13 cellular contexts compared by ENCODE assay signal in the genomic region with DNA sequence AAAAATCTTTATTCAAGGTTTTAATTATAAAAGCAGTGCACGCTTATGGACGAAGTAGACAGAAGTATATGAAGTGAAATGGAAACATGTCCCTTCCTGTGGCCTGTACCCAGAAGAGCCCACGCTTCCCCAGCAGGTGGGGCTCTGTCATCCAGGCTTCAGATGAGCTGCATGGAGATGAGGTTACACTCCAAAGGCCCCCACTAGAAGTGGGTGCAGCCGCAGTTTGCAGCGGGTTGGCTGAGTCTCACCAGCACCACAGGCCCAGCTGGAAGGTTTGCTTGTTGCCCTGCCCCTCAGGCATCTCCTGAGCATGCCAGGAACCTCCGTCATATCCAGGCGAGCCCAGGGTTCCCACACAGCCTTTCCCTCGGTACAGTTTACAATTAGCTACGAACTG. TPM values are rescaled to one million over a fixed set of nuclear protein-coding genes. Genes with fewer than 3 reads are reported as not detected.
DNase-seq lines count a peak whose midpoint lies in the region; ATAC-seq and TF ChIP-seq lines count a peak whose summit lies in the region.
"Had no signal": no experiment of that assay in that cellular context is flagged by ENCODE, and none has a peak within 500 bp of the region (broad histone marks: within the 10 kb centered on the region; RNA-seq: fewer than 3 reads in every experiment).

No MANE protein-coding gene starts in this region.

- intact Hi-C loops in natural killer cell (cut with micrococcal nuclease) = no loop called here

- H3K36me3 Mint-ChIP-seq in GM23338 (ENCODE audit: low read depth) = peaks cover 1% of the 10 kb centered on the region; the same call in 1 of the 3 replicates
- no peaks in the 10 kb centered on the region for H3K36me3 Mint-ChIP-seq in natural killer cell
- H3K36me3 Mint-ChIP-seq: IgD-negative memory B cell had no signal

- H3K36me3 ChIP-seq in GM23338 (ENCODE audit: insufficient read depth) = peaks cover under 1% of the 10 kb centered on the region; the same call in 1 of the 2 replicates

- H3K4me2 ChIP-seq in GM23338 = no peak overlapping the region

- H3K4me1 Mint-ChIP-seq in GM23338 (no peaks in the 10 kb centered on the region), natural killer cell (no peaks in the 10 kb centered on the region)
- H3K4me1 Mint-ChIP-seq: IgD-negative memory B cell had no signal

- no peak overlapping the region for H2AFZ ChIP-seq in GM23338

- H3K4me3 ChIP-seq in GM23338 = no peak overlapping the region

- H3K27me3 ChIP-seq in GM23338 (ENCODE audit: insufficient read depth) = no peaks in the 10 kb centered on the region

- TF ChIP-seq CTCF in GM23338 (conservative IDR thresholded peaks at IDR 0.05; ENCODE audit: low read depth in 2 of 2) (peak; percentile 23 to 43; a peak in 2 of 4 replicates), natural killer cell (IDR thresholded peaks at IDR 0.05) (no peak)

- no peaks in the 10 kb centered on the region for H3K79me2 ChIP-seq in GM23338 (replicated peaks; ENCODE audit: insufficient read depth)

- H4K20me1 ChIP-seq in GM23338 (replicated peaks; ENCODE audit: insufficient read depth) = no peaks in the 10 kb centered on the region

- peaks cover 2% of the 10 kb centered on the region for H3K27me3 Mint-ChIP-seq in GM23338 (ENCODE audit: insufficient read depth, low read depth, poor library complexity)
- peaks cover 8 to 9% of the 10 kb centered on the region in 2 donors for H3K27me3 Mint-ChIP-seq in natural killer cell (ENCODE audit: low read depth in 2 of 2)

- H3K9me2 ChIP-seq in GM23338 (ENCODE audit: insufficient read depth) = no peaks in the 10 kb centered on the region

- no peak overlapping the region for H3K27ac ChIP-seq in GM23338 (ENCODE audit: low read depth)

- H3K4me1 ChIP-seq in GM23338 (ENCODE audit: insufficient read depth) = no peaks in the 10 kb centered on the region

- H3K27ac Mint-ChIP-seq in GM23338 = no peak overlapping the region
- no peak overlapping the region for H3K27ac Mint-ChIP-seq in natural killer cell

- DNase-seq in Ammon's horn (ENCODE audit: low spot score) = peak; percentile 40
- peak; percentile 2 for DNase-seq in GM23338 (ENCODE audit: low spot score)
- peak; percentile 53 for DNase-seq in SK-N-DZ (ENCODE audit: low spot score)
- DNase-seq in left lobe of liver (ENCODE audit: low spot score) = no peak
- DNase-seq in NCI-H1436 treated with DMSO at 0.1 percent for 48 hours (lab: John Stamatoyannopoulos, UW) = no peak
- no peak for DNase-seq in natural killer cell
- no peak for DNase-seq in stimulated activated CD4-positive, alpha-beta T cell treated with anti-CD3 and anti-CD28 coated beads, Interleukin-1b, Interleukin-23, amount 100 ng/mL, for 48 hours
- no peak for DNase-seq in GM03348 (ENCODE audit: low spot score)
- DNase-seq: HCEC 1CT had no signal

- H3K4me3 Mint-ChIP-seq in GM23338 (no peak overlapping the region), natural killer cell (no peak overlapping the region)
- H3K4me3 Mint-ChIP-seq: IgD-negative memory B cell had no signal

- H3K9me3 Mint-ChIP-seq in GM23338 (peaks cover 52% of the 10 kb centered on the region), natural killer cell (no peaks in the 10 kb centered on the region)

- ATAC-seq in GM23338 (no peak), left lobe of liver (peak; percentile 47), natural killer cell (no peak)

- H3F3A ChIP-seq in GM23338 (replicated peaks; ENCODE audit: low read depth) = no peaks in the 10 kb centered on the region

TF ChIP-seq in GM23338, 12 proteins besides CTCF, POLR2A, EP300 and RAD21 (continues in another document):
- TF ChIP-seq ZNF331 (CRISPR knock-in tag; IDR thresholded peaks at IDR 0.05; ENCODE audit: low read depth) (no peak), POLR2AphosphoS5 (IDR thresholded peaks at IDR 0.05; ENCODE audit: low read depth) (no peak), STAT1 (IDR thresholded peaks at IDR 0.05; ENCODE audit: unreplicated experiment) (no peak), NANOG (IDR thresholded peaks at IDR 0.05; ENCODE audit: borderline replicate concordance) (no peak), EZH2 (IDR thresholded peaks at IDR 0.05; ENCODE audit: low read depth, unreplicated experiment) (no peak), JUNB (IDR thresholded peaks at IDR 0.05; ENCODE audit: unreplicated experiment) (no peak), EZH2phosphoT487 (IDR thresholded peaks at IDR 0.05; ENCODE audit: unreplicated experiment) (no peak), CREB1 (CRISPR knock-in tag; IDR thresholded peaks at IDR 0.05; ENCODE audit: low read depth) (no peak)
- TF ChIP-seq, protein P1, sequence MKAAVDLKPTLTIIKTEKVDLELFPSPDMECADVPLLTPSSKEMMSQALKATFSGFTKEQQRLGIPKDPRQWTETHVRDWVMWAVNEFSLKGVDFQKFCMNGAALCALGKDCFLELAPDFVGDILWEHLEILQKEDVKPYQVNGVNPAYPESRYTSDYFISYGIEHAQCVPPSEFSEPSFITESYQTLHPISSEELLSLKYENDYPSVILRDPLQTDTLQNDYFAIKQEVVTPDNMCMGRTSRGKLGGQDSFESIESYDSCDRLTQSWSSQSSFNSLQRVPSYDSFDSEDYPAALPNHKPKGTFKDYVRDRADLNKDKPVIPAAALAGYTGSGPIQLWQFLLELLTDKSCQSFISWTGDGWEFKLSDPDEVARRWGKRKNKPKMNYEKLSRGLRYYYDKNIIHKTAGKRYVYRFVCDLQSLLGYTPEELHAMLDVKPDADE (IDR thresholded peaks at IDR 0.05) = no peak
- TF ChIP-seq, protein P2, sequence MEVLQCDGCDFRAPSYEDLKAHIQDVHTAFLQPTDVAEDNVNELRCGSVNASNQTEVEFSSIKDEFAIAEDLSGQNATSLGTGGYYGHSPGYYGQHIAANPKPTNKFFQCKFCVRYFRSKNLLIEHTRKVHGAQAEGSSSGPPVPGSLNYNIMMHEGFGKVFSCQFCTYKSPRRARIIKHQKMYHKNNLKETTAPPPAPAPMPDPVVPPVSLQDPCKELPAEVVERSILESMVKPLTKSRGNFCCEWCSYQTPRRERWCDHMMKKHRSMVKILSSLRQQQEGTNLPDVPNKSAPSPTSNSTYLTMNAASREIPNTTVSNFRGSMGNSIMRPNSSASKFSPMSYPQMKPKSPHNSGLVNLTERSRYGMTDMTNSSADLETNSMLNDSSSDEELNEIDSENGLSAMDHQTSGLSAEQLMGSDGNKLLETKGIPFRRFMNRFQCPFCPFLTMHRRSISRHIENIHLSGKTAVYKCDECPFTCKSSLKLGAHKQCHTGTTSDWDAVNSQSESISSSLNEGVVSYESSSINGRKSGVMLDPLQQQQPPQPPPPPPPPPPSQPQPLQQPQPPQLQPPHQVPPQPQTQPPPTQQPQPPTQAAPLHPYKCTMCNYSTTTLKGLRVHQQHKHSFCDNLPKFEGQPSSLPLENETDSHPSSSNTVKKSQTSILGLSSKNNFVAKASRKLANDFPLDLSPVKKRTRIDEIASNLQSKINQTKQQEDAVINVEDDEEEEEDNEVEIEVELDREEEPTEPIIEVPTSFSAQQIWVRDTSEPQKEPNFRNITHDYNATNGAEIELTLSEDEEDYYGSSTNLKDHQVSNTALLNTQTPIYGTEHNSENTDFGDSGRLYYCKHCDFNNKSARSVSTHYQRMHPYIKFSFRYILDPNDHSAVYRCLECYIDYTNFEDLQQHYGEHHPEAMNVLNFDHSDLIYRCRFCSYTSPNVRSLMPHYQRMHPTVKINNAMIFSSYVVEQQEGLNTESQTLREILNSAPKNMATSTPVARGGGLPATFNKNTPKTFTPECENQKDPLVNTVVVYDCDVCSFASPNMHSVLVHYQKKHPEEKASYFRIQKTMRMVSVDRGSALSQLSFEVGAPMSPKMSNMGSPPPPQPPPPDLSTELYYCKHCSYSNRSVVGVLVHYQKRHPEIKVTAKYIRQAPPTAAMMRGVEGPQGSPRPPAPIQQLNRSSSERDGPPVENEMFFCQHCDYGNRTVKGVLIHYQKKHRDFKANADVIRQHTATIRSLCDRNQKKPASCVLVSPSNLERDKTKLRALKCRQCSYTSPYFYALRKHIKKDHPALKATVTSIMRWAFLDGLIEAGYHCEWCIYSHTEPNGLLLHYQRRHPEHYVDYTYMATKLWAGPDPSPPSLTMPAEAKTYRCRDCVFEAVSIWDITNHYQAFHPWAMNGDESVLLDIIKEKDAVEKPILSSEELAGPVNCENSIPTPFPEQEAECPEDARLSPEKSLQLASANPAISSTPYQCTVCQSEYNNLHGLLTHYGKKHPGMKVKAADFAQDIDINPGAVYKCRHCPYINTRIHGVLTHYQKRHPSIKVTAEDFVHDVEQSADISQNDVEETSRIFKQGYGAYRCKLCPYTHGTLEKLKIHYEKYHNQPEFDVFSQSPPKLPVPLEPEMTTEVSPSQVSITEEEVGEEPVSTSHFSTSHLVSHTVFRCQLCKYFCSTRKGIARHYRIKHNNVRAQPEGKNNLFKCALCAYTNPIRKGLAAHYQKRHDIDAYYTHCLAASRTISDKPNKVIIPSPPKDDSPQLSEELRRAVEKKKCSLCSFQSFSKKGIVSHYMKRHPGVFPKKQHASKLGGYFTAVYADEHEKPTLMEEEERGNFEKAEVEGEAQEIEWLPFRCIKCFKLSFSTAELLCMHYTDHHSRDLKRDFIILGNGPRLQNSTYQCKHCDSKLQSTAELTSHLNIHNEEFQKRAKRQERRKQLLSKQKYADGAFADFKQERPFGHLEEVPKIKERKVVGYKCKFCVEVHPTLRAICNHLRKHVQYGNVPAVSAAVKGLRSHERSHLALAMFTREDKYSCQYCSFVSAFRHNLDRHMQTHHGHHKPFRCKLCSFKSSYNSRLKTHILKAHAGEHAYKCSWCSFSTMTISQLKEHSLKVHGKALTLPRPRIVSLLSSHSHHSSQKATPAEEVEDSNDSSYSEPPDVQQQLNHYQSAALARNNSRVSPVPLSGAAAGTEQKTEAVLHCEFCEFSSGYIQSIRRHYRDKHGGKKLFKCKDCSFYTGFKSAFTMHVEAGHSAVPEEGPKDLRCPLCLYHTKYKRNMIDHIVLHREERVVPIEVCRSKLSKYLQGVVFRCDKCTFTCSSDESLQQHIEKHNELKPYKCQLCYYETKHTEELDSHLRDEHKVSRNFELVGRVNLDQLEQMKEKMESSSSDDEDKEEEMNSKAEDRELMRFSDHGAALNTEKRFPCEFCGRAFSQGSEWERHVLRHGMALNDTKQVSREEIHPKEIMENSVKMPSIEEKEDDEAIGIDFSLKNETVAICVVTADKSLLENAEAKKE (CRISPR knock-in tag; IDR thresholded peaks at IDR 0.05) = no peak

RNA-seq across cellular contexts. Expression of a gene that starts 33.1 kb away (rescaled TPM):
- total RNA-seq in GM23338 (2014; rRNA removed; shearing (Covaris generic)) = not detected in 2 replicates
- 0.21 and 0.39 TPM in 2 replicates for polyA plus RNA-seq in GM23338 (2016; fragmentation: Nextera tagmentation; extraction: Ambion mirVana)
- not detected in 2 replicates for polyA plus RNA-seq in SK-N-DZ (2014; cell fraction: cytosol; rRNA removed)
- polyA plus RNA-seq in SK-N-DZ (2014; cell fraction: nucleus; rRNA removed) = not detected in 2 replicates
- not detected for total RNA-seq in left lobe of liver
- total RNA-seq in natural killer cell = not detected
- total RNA-seq: glomerular endothelial cell, pulmonary artery endothelial cell had no signal
- polyA plus RNA-seq: adipose tissue, IgD-negative memory B cell had no signal

Comparison
In these comparisons a context has a peak if more than half of its experiments do, and no peak if none do; other contexts are left out.
1. DNase-seq: peak in Ammon's horn (single experiment), GM23338 (single experiment) and SK-N-DZ (single experiment); none in left lobe of liver (single experiment), NCI-H1436 treated with DMSO at 0.1 percent for 48 hours (single experiment), natural killer cell (single experiment), stimulated activated CD4-positive, alpha-beta T cell treated with anti-CD3 and anti-CD28 coated beads, Interleukin-1b, Interleukin-23, amount 100 ng/mL, for 48 hours (single experiment) and GM03348 (single experiment).